Comparison of ENCODE assay signal across 29 cellular contexts in genomic region chr3:93906245-93906644, GRCh38.
DNase-seq lines count a peak whose midpoint lies in the region; ATAC-seq, FAIRE-seq and TF ChIP-seq lines count a peak whose summit lies in the region.
"Had no signal": no experiment of that assay in that cellular context is flagged by ENCODE, and none has a peak within 500 bp of the region (broad histone marks: within the 10 kb centered on the region; RNA-seq: fewer than 3 reads in every experiment).

No MANE protein-coding gene starts in this region.

- intact Hi-C loops in heart left ventricle (cut with DNase I) = loop anchor here in 6 of 10 donors (5.0 to 10.0 kb wide), 2 partner anchors 159 to 161 kb away; partner anchors contain the start of genes DHFR2 (in 1 of the 6) and NSUN3 (in 1 of the 6)
- intact Hi-C loops in right lobe of liver (cut with DNase I) = no loop called here

- H3K36me3 ChIP-seq in heart left ventricle = peaks cover 0 to 29% (median 0%) of the 10 kb centered on the region in 9 donors
- peaks cover 0 to 27% (median 14%) of the 10 kb centered on the region in 4 donors for H3K36me3 ChIP-seq in right lobe of liver
- H3K36me3 ChIP-seq: breast epithelium, colonic mucosa, neutrophil, sigmoid colon had no signal

- H3K4me2 ChIP-seq in A549 = no peak overlapping the region
- H3K4me2 ChIP-seq: BLaER1 treated with 17β-estradiol and CSF1 and Interleukin-3, amounts not matched to agents 10 nM and 100 nM; GM23338 had no signal

- no peak overlapping the region for H3K4me3 ChIP-seq in A549
- no peak overlapping the region for H3K4me3 ChIP-seq in heart left ventricle
- no peak overlapping the region for H3K4me3 ChIP-seq in right lobe of liver
- H3K4me3 ChIP-seq: BLaER1 treated with 17β-estradiol and CSF1 and Interleukin-3, amounts not matched to agents 10 nM and 100 nM; breast epithelium; colonic mucosa; GM23338; sigmoid colon; tibial artery had no signal

- CTCF ChIA-PET in A549 (lab: Yijun Ruan, JAX) = interaction anchor here (0.6 to 1.7 kb wide), 3 partner anchors 163 to 343 kb away, joined by 4 to 5 read pairs (median 4); no protein-coding TSS in a partner anchor

- TF ChIP-seq RAD21 in A549 (conservative IDR thresholded peaks at IDR 0.05 in 1 of 2, IDR thresholded peaks at IDR 0.05 in 1 of 2) = peak; percentile 18 to 25; a peak in 1 of 5 replicates

- H3K9me3 ChIP-seq in A549 (no peaks in the 10 kb centered on the region), heart left ventricle (peaks cover 0 to 1% (median 0%) of the 10 kb centered on the region in 12 donors), right lobe of liver (no peaks in the 10 kb centered on the region)
- H3K9me3 ChIP-seq: colonic mucosa, neutrophil, sigmoid colon, tibial artery had no signal

- POLR2A ChIA-PET in A549 (lab: Yijun Ruan, JAX) = no interaction called here

- H3K27me3 ChIP-seq in heart left ventricle (no peaks in the 10 kb centered on the region), right lobe of liver (no peaks in the 10 kb centered on the region)
- H3K27me3 ChIP-seq: BLaER1 treated with 17β-estradiol and CSF1 and Interleukin-3, amounts not matched to agents 10 nM and 100 nM; breast epithelium; colonic mucosa; neutrophil; sigmoid colon; tibial artery had no signal

- no peak overlapping the region for H3K27ac ChIP-seq in A549
- no peak overlapping the region for H3K27ac ChIP-seq in heart left ventricle
- H3K27ac ChIP-seq in right lobe of liver = no peak overlapping the region
- H3K27ac ChIP-seq: BLaER1 treated with 17β-estradiol and CSF1 and Interleukin-3, amounts not matched to agents 10 nM and 100 nM; breast epithelium; colonic mucosa; neutrophil; sigmoid colon; tibial artery had no signal

- WGBS in A549 (ENCODE audit: missing lambda C conversion rate) = 83% methylated on average over 9 of the region's 9 CpGs
- WGBS in heart left ventricle, 4 donors = 71 to 86% (median 83%) methylated on average over 8 to 9 of the region's 9 CpGs
- 75% methylated on average over 2 of the region's 9 CpGs for WGBS in right lobe of liver (ENCODE audit: insufficient coverage, low coverage, low lambda C conversion rate, missing lambda C conversion rate)

- ATAC-seq in A549 (peak in 1 of 2 experiments; percentile 38; a peak in 2 of 6 replicates), heart left ventricle (peak in 3 of 4 donors; percentile 69 to 90 (median 74)), right lobe of liver (peak; percentile 62 to 71 (median 67))
- ATAC-seq: activated naive CD4-positive, alpha-beta T cell treated with anti-CD3 and anti-CD28 coated beads, Interleukin-2, amount 50 U/mL, for 72 hours; GM23338 had no signal

- 0 out of 3 replicates have a peak, but pooled peaks cover 3% of the 10 kb centered on the region for H3K4me1 ChIP-seq in A549
- peaks cover 0 to 13% (median 0%) of the 10 kb centered on the region in 12 donors for H3K4me1 ChIP-seq in heart left ventricle
- H3K4me1 ChIP-seq in right lobe of liver = peaks cover 0 to 6% (median 0%) of the 10 kb centered on the region in 4 donors
- H3K4me1 ChIP-seq: BLaER1 treated with 17β-estradiol and CSF1 and Interleukin-3, amounts not matched to agents 10 nM and 100 nM; breast epithelium; colonic mucosa had no signal

- DNase-seq in A549 (ENCODE audit: low read depth in 1 of 2, low spot score in 1 of 2) (peak in 1 of 2 experiments; percentile 0), COR-L47 (lab: John Stamatoyannopoulos, UW) (peak; percentile 20), heart left ventricle (peak in 4 of 5 donors; percentile 30 to 56 (median 47)), right lobe of liver (no peak), NCI-H146 treated with DMSO at 0.1 percent for 48 hours (lab: John Stamatoyannopoulos, UW; ENCODE audit: unreplicated experiment) (no peak), GM13977 (ENCODE audit: low spot score) (no peak), COLO668 (lab: John Stamatoyannopoulos, UW; ENCODE audit: unreplicated experiment) (no peak), DMS53 treated with DMSO at 0.1 percent for 48 hours (lab: John Stamatoyannopoulos, UW; ENCODE audit: unreplicated experiment) (no peak)
- DNase-seq: activated CD4-positive, alpha-beta T cell treated with anti-CD3 and anti-CD28 coated beads, Interleukin-2, amount 10 ng/mL, durations not matched to agents 24 days and 14 days; activated CD8-positive, alpha-beta memory T cell treated with anti-CD3 and anti-CD28 coated beads for 24 hours; amygdala; colonic mucosa; DND-41; effector CD4-positive, alpha-beta T cell; GF-D8; hypothalamus; NCI-H1092; NCI-H1694 treated with DMSO at 0.1 percent for 48 hours; NCI-H2171 treated with DMSO at 0.1 percent for 48 hours; NCI-H510A treated with DMSO at 0.1 percent for 48 hours; NK-92 treated with Interleukin-12 subunit alpha and Interleukin-12 subunit beta, amount 100 ng/mL, for 24 hours; sigmoid colon; stimulated activated CD4-positive, alpha-beta T cell treated with anti-CD3 and anti-CD28 coated beads, Interleukin-4, amount 100 ng/mL, for 1 hour; tibial artery had no signal

- TF ChIP-seq POLR2A in A549 (IDR thresholded peaks at IDR 0.05; ENCODE audit: low read length) (no peak), heart left ventricle (IDR thresholded peaks at IDR 0.05) (no peak), right lobe of liver (IDR thresholded peaks at IDR 0.05) (no peak)

- no peak for TF ChIP-seq EP300 in A549 (IDR thresholded peaks at IDR 0.05)

- in situ Hi-C loops in GM13977 (cut with MboI; ENCODE audit: low pct_unique_long_range_greater_than_20kb, low sequenced_read_pairs, unreplicated experiment) = no loop called here

- no peak for TF ChIP-seq CTCF in A549 (IDR thresholded peaks at IDR 0.05)
- peak in 9 of 12 donors; percentile 10 to 42 (median 24) for TF ChIP-seq CTCF in heart left ventricle (IDR thresholded peaks at IDR 0.05)
- TF ChIP-seq CTCF in right lobe of liver (IDR thresholded peaks at IDR 0.05) = peak in 3 of 4 donors; percentile 9 to 29 (median 29)
- no peak for TF ChIP-seq CTCF in GM13977 (IDR thresholded peaks at IDR 0.05; ENCODE audit: extremely low read depth, insufficient read depth, missing control alignments)

- FAIRE-seq in A549 (lab: Jason Lieb, UNC) = no peak

TF ChIP-seq in A549, 52 proteins besides CTCF, POLR2A, EP300 and RAD21:
- TF ChIP-seq CEBPB (IDR thresholded peaks at IDR 0.05) (no peak), JUNB (IDR thresholded peaks at IDR 0.05) (no peak), SREBF2 (IDR thresholded peaks at IDR 0.05) (no peak), FOSL2 (IDR thresholded peaks at IDR 0.05) (no peak), FOSL2 (CRISPR knock-in tag; IDR thresholded peaks at IDR 0.05) (no peak), EHMT2 (IDR thresholded peaks at IDR 0.05; ENCODE audit: low read depth) (no peak), POLR2AphosphoS2 (conservative IDR thresholded peaks at IDR 0.05; ENCODE audit: low read length) (no peak), EHF (CRISPR knock-in tag; IDR thresholded peaks at IDR 0.05) (no peak), RARB (CRISPR knock-in tag; IDR thresholded peaks at IDR 0.05) (no peak)
- TF ChIP-seq, protein P1, sequence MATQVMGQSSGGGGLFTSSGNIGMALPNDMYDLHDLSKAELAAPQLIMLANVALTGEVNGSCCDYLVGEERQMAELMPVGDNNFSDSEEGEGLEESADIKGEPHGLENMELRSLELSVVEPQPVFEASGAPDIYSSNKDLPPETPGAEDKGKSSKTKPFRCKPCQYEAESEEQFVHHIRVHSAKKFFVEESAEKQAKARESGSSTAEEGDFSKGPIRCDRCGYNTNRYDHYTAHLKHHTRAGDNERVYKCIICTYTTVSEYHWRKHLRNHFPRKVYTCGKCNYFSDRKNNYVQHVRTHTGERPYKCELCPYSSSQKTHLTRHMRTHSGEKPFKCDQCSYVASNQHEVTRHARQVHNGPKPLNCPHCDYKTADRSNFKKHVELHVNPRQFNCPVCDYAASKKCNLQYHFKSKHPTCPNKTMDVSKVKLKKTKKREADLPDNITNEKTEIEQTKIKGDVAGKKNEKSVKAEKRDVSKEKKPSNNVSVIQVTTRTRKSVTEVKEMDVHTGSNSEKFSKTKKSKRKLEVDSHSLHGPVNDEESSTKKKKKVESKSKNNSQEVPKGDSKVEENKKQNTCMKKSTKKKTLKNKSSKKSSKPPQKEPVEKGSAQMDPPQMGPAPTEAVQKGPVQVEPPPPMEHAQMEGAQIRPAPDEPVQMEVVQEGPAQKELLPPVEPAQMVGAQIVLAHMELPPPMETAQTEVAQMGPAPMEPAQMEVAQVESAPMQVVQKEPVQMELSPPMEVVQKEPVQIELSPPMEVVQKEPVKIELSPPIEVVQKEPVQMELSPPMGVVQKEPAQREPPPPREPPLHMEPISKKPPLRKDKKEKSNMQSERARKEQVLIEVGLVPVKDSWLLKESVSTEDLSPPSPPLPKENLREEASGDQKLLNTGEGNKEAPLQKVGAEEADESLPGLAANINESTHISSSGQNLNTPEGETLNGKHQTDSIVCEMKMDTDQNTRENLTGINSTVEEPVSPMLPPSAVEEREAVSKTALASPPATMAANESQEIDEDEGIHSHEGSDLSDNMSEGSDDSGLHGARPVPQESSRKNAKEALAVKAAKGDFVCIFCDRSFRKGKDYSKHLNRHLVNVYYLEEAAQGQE (IDR thresholded peaks at IDR 0.05) = no peak
TF ChIP-seq in A549: peak in this region for 0.

Comparison
In these comparisons a context has a peak if more than half of its experiments do, and no peak if none do; other contexts are left out.
1. DNase-seq: peak in COR-L47 (single experiment) and heart left ventricle (4 of 5); none in right lobe of liver (0 of 3), NCI-H146 treated with DMSO at 0.1 percent for 48 hours (single experiment), GM13977 (single experiment), COLO668 (single experiment) and DMS53 treated with DMSO at 0.1 percent for 48 hours (single experiment).
2. CTCF ChIP-seq: peak in heart left ventricle (9 of 12) and right lobe of liver (3 of 4); none in A549 (single experiment) and GM13977 (single experiment).
3. intact Hi-C loops: an anchor here in heart left ventricle (5.0 to 10.0 kb wide); none called in right lobe of liver.